ENCODE assay signal across 8 cellular contexts in the genomic region with DNA sequence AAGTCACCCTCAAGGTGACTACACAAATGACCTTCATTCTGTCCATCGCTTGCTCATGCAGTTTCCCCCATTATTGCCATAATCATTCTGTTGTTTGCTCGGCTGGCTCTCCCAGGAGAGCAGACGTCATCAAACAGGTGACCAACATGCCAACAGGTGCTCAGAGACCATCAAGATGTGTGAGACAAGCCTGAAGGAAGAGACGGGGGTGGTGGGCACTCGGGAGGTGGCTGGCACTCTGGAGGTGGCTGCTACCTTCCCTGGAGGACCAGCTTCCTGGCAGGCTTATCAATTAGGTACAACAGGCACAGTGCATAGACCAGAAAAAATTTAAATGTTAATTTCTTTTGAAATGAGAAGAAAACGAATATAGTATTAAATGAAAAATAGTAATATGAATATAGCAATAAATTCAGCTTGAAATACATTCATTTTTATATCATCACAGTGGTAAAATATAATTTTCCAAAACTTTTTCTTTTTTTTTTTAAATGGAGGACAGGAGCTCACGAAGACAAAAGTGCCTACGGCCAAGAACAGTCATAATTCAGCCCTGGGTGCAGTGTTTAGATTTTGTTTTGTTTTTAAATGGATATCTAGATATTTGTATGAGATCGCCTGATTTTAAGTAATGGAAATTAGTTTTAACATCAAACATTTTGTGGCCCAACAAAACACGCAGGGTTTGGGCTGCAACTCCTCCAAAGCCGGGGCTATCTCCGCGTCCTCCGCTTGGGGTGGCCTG. TPM values are rescaled to one million over a fixed set of nuclear protein-coding genes. Genes with fewer than 3 reads are reported as not detected.
DNase-seq lines count a peak whose midpoint lies in the region; ATAC-seq and TF ChIP-seq lines count a peak whose summit lies in the region.

No MANE protein-coding gene starts in this region.

- peak overlapping the region; percentile 80 to 85 for H3K27ac Mint-ChIP-seq in T-cell

- H3K4me3 Mint-ChIP-seq in T-cell = peak overlapping the region; percentile 74 to 97 (median 74)

- POLR2A ChIA-PET in T-cell (lab: Charles Lee) = interaction anchor here in 1 of 2 donors (0.6 kb wide), 1 partner anchor 768 kb away, joined by 6 read pairs; no protein-coding TSS in a partner anchor

- peak overlapping the region; percentile 79 for H2AFZ ChIP-seq in parathyroid adenoma

- H3K4me3 ChIP-seq in AG09309 (ENCODE audit: control insufficient read depth, low read depth, low read length) = peak overlapping the region; percentile 45
- peak overlapping the region; percentile 52 for H3K4me3 ChIP-seq in HFF-Myc (replicated peaks; ENCODE audit: low read depth, low read length)
- H3K4me3 ChIP-seq in esophagus squamous epithelium = peak overlapping the region; percentile 67 to 78 (median 75)
- H3K4me3 ChIP-seq in parathyroid adenoma (ENCODE audit: low read depth, low read length) = peak overlapping the region; percentile 58

- H3K79me2 ChIP-seq in parathyroid adenoma = no peaks in the 10 kb centered on the region

- H3K36me3 ChIP-seq in esophagus squamous epithelium (no peaks in the 10 kb centered on the region), parathyroid adenoma (ENCODE audit: control insufficient read depth, insufficient read depth, low read length) (no peaks in the 10 kb centered on the region)

- peaks cover 18 to 23% (median 19%) of the 10 kb centered on the region in 3 donors for H3K4me1 Mint-ChIP-seq in T-cell

- peak; percentile 25 for DNase-seq in AG09309 (ENCODE audit: low read depth)
- DNase-seq in HFF-Myc (ENCODE audit: extremely low read depth, low read depth) = no peak
- DNase-seq in T-cell = peak in 6 of 34 experiments; percentile 22 to 53 (median 48)
- no peak for DNase-seq in esophagus squamous epithelium (lab: John Stamatoyannopoulos, UW)
- no peak for DNase-seq in nucleus accumbens (lab: John Stamatoyannopoulos, UW)
- DNase-seq in AG20443 (ENCODE audit: low spot score) = no peak

- intact Hi-C loops in esophagus squamous epithelium (cut with DNase I) = no loop called here

- peaks cover 0 to 5% (median 0%) of the 10 kb centered on the region in 3 donors for H3K9me3 Mint-ChIP-seq in T-cell

- TF ChIP-seq CTCF in AG09309 (IDR thresholded peaks at IDR 0.05; ENCODE audit: control insufficient read depth, insufficient read depth, low read depth, low read length, missing control alignments) (peak; percentile 24), HFF-Myc (IDR thresholded peaks at IDR 0.05; ENCODE audit: low read depth, low read length, missing control alignments) (no peak), esophagus squamous epithelium (IDR thresholded peaks at IDR 0.05) (no peak), parathyroid adenoma (IDR thresholded peaks at IDR 0.05) (no peak)

- H3K27ac ChIP-seq in esophagus squamous epithelium (peak overlapping the region; percentile 97 to 100 (median 98)), parathyroid adenoma (peak overlapping the region; percentile 78)

- no peaks in the 10 kb centered on the region for H3K36me3 Mint-ChIP-seq in T-cell

- peaks cover 0 to 7% of the 10 kb centered on the region in 2 donors for H3K27me3 Mint-ChIP-seq in T-cell

- ATAC-seq in T-cell (replicated peaks in 1 of 4) (no peak), GM21526 (IDR thresholded peaks at IDR 0.05; ENCODE audit: low FRiP score, unreplicated experiment) (no peak)

- H3K4me1 ChIP-seq in esophagus squamous epithelium = peaks cover 0 to 26% (median 7%) of the 10 kb centered on the region in 3 donors
- H3K4me1 ChIP-seq in parathyroid adenoma = peaks cover 5% of the 10 kb centered on the region

- H3K9me3 ChIP-seq in esophagus squamous epithelium = no peaks in the 10 kb centered on the region
- no peaks in the 10 kb centered on the region for H3K9me3 ChIP-seq in parathyroid adenoma (ENCODE audit: control insufficient read depth, low read length)

- 25 to 27% methylated on average over 13 to 14 of the region's 14 CpGs for WGBS in esophagus squamous epithelium, 2 donors

- TF ChIP-seq POLR2A in esophagus squamous epithelium (IDR thresholded peaks at IDR 0.05) = no peak

- H3K4me2 ChIP-seq in parathyroid adenoma (ENCODE audit: low read length) = peak overlapping the region; percentile 71

- H3K27me3 ChIP-seq in esophagus squamous epithelium (no peaks in the 10 kb centered on the region), parathyroid adenoma (ENCODE audit: control insufficient read depth, insufficient read depth, low read length) (no peaks in the 10 kb centered on the region)

- H3K9ac ChIP-seq in parathyroid adenoma = no peak overlapping the region

- CTCF ChIA-PET in T-cell (lab: Charles Lee) = interaction anchor here in 1 of 2 donors (0.6 to 1.2 kb wide), 3 partner anchors 19 to 768 kb away, joined by 3 to 6 read pairs (median 4); no protein-coding TSS in a partner anchor

RNA-seq across cellular contexts. Expression of gene HAAO, which starts 16.9 kb away (rescaled TPM):
- total RNA-seq in T-cell (under 1 TPM in 3 of 5 donors, not detected in 2; 0.38 to 0.72 (median 0.61) TPM), esophagus squamous epithelium (10 to 100 TPM in 1 of 4 donors, 1 to 10 TPM in 2, under 1 TPM in 1; 0.61 to 10.5 (median 5.2) TPM)

RNA-seq across cellular contexts. Expression of gene OXER1, which starts 45.4 kb away (rescaled TPM):
- under 1 TPM in 3 of 5 donors, not detected in 2; 0.13 to 0.22 (median 0.20) TPM for total RNA-seq in T-cell
- 1 to 10 TPM in 2 of 4 donors, under 1 TPM in 2; 0.18 to 2.3 (median 1.1) TPM for total RNA-seq in esophagus squamous epithelium
